ENCODE assay signal across 1 cellular context in the genomic region with DNA sequence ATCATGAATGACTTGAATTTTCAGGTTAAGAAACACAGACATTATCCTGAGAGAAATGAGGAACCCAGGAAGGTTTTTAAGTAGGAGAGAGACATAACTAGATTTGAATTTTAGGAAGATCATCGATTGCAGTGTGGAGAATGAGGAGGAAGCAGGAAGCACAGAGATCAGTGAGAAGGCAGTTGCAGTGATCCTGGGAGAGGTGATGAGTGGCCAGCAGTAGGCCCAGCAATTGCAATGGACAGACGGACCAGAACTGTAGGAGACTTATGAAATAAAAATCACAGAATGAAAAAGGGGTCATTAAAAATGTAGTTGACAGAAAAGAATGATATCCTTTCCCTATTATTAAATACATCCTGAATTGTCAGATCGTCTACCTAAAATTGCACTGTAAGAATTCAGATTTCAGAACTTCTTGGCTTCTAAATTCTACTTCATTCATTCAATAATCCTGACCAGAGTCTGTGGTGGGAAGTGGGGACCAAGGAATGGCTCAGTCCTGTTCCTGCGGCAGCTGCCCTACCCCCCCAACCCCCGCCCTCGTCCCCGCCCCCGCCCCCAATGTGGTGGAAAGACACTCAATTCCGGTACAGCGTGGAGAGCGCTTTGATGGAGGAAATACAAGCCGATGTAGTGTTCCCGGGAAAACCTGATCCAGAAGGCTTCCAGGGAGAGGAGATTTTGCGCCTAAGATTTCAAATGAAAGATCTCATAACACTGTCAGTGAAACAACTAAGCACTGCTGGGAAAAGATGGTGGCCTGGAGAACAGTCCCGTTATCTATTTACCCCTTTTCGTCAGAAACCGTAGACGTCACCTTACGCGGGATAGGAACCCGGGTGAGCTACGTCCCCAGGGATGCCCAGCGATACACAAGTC.
TF ChIP-seq lines count a peak whose summit lies in the region.

No MANE protein-coding gene starts in this region.

TF ChIP-seq in GM23338, 12 proteins besides CTCF, POLR2A, EP300 and RAD21 (continued from another document):
- TF ChIP-seq ZNF462 (CRISPR knock-in tag; IDR thresholded peaks at IDR 0.05) (no peak), JUNB (IDR thresholded peaks at IDR 0.05; ENCODE audit: unreplicated experiment) (no peak), STAT1 (IDR thresholded peaks at IDR 0.05; ENCODE audit: unreplicated experiment) (no peak), ZNF331 (CRISPR knock-in tag; IDR thresholded peaks at IDR 0.05; ENCODE audit: low read depth) (no peak), CREB1 (CRISPR knock-in tag; IDR thresholded peaks at IDR 0.05; ENCODE audit: low read depth) (no peak), ETS1 (IDR thresholded peaks at IDR 0.05) (no peak), EZH2 (IDR thresholded peaks at IDR 0.05; ENCODE audit: low read depth, unreplicated experiment) (no peak), POLR2AphosphoS5 (IDR thresholded peaks at IDR 0.05; ENCODE audit: low read depth) (no peak), ZNF114 (CRISPR knock-in tag; IDR thresholded peaks at IDR 0.05) (no peak), NANOG (IDR thresholded peaks at IDR 0.05; ENCODE audit: borderline replicate concordance) (no peak)
